In the genomic region with DNA sequence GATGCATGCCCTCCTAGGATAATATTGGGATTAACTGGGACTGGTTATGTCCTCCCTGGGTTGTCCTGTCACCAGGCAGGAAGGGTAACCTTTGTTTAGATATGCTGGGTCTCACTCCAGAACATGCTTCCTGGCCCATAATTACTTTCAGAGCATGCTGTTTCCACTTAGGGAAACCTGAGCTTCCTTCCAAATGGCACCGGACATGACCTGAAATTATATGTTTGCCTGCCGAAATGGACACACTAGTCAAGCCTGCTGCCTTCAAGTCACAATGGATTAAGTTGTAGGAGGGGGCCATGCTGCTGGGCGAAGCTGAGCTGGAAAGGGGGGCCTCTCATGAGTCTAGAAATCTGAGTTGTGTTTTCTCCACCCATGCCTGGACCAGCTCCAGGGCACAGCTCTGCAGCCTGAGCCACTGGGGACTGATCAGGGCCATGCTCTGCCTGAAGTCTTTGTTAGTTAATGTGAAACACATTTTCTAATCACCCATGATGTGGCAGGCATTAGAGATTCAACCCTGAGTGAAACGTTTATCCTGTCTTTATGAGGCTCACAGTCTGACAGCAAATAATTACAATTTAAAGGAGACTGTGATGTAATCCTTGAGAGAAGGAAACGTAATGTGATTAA, we compare ENCODE assay signal across 2 cellular contexts.
TF ChIP-seq lines count a peak whose summit lies in the region.

No MANE protein-coding gene starts in this region.

TF ChIP-seq in liver, 16 proteins besides CTCF, POLR2A, EP300 and RAD21:
- TF ChIP-seq, protein P1, sequence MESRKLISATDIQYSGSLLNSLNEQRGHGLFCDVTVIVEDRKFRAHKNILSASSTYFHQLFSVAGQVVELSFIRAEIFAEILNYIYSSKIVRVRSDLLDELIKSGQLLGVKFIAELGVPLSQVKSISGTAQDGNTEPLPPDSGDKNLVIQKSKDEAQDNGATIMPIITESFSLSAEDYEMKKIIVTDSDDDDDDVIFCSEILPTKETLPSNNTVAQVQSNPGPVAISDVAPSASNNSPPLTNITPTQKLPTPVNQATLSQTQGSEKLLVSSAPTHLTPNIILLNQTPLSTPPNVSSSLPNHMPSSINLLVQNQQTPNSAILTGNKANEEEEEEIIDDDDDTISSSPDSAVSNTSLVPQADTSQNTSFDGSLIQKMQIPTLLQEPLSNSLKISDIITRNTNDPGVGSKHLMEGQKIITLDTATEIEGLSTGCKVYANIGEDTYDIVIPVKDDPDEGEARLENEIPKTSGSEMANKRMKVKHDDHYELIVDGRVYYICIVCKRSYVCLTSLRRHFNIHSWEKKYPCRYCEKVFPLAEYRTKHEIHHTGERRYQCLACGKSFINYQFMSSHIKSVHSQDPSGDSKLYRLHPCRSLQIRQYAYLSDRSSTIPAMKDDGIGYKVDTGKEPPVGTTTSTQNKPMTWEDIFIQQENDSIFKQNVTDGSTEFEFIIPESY (IDR thresholded peaks at IDR 0.05) = no peak
- TF ChIP-seq FOXA1 (IDR thresholded peaks at IDR 0.05) = no peak
- TF ChIP-seq EGR1 (IDR thresholded peaks at IDR 0.05; ENCODE audit: low read depth in 2 of 2) = no peak
- TF ChIP-seq NR2F2 (IDR thresholded peaks at IDR 0.05) = peak; percentile 25
- no peak for TF ChIP-seq TAF1 (conservative IDR thresholded peaks at IDR 0.05)
- no peak for TF ChIP-seq FOXA2 (IDR thresholded peaks at IDR 0.05)
- TF ChIP-seq YY1 (IDR thresholded peaks at IDR 0.05) = no peak
TF ChIP-seq in liver: peak in this region for 1.

TF ChIP-seq in HepG2, 621 proteins besides CTCF, POLR2A, EP300 and RAD21 (continued from another document):
- TF ChIP-seq, protein P2, sequence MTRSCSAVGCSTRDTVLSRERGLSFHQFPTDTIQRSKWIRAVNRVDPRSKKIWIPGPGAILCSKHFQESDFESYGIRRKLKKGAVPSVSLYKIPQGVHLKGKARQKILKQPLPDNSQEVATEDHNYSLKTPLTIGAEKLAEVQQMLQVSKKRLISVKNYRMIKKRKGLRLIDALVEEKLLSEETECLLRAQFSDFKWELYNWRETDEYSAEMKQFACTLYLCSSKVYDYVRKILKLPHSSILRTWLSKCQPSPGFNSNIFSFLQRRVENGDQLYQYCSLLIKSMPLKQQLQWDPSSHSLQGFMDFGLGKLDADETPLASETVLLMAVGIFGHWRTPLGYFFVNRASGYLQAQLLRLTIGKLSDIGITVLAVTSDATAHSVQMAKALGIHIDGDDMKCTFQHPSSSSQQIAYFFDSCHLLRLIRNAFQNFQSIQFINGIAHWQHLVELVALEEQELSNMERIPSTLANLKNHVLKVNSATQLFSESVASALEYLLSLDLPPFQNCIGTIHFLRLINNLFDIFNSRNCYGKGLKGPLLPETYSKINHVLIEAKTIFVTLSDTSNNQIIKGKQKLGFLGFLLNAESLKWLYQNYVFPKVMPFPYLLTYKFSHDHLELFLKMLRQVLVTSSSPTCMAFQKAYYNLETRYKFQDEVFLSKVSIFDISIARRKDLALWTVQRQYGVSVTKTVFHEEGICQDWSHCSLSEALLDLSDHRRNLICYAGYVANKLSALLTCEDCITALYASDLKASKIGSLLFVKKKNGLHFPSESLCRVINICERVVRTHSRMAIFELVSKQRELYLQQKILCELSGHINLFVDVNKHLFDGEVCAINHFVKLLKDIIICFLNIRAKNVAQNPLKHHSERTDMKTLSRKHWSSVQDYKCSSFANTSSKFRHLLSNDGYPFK (CRISPR knock-in tag; IDR thresholded peaks at IDR 0.05; ENCODE audit: borderline replicate concordance) = no peak
- TF ChIP-seq NR2F1 (CRISPR knock-in tag; IDR thresholded peaks at IDR 0.05) = no peak
- TF ChIP-seq TARDBP (CRISPR knock-in tag; IDR thresholded peaks at IDR 0.05) = no peak
- no peak for TF ChIP-seq ZNF17 (CRISPR knock-in tag; IDR thresholded peaks at IDR 0.05)
- no peak for TF ChIP-seq THAP11 (CRISPR knock-in tag; IDR thresholded peaks at IDR 0.05)
- TF ChIP-seq, protein P3, sequence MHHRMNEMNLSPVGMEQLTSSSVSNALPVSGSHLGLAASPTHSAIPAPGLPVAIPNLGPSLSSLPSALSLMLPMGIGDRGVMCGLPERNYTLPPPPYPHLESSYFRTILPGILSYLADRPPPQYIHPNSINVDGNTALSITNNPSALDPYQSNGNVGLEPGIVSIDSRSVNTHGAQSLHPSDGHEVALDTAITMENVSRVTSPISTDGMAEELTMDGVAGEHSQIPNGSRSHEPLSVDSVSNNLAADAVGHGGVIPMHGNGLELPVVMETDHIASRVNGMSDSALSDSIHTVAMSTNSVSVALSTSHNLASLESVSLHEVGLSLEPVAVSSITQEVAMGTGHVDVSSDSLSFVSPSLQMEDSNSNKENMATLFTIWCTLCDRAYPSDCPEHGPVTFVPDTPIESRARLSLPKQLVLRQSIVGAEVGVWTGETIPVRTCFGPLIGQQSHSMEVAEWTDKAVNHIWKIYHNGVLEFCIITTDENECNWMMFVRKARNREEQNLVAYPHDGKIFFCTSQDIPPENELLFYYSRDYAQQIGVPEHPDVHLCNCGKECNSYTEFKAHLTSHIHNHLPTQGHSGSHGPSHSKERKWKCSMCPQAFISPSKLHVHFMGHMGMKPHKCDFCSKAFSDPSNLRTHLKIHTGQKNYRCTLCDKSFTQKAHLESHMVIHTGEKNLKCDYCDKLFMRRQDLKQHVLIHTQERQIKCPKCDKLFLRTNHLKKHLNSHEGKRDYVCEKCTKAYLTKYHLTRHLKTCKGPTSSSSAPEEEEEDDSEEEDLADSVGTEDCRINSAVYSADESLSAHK (CRISPR knock-in tag; IDR thresholded peaks at IDR 0.05; ENCODE audit: borderline replicate concordance) = no peak
- TF ChIP-seq, protein P4, sequence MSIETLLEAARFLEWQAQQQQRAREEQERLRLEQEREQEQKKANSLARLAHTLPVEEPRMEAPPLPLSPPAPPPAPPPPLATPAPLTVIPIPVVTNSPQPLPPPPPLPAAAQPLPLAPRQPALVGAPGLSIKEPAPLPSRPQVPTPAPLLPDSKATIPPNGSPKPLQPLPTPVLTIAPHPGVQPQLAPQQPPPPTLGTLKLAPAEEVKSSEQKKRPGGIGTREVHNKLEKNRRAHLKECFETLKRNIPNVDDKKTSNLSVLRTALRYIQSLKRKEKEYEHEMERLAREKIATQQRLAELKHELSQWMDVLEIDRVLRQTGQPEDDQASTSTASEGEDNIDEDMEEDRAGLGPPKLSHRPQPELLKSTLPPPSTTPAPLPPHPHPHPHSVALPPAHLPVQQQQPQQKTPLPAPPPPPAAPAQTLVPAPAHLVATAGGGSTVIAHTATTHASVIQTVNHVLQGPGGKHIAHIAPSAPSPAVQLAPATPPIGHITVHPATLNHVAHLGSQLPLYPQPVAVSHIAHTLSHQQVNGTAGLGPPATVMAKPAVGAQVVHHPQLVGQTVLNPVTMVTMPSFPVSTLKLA (IDR thresholded peaks at IDR 0.05) = no peak
- TF ChIP-seq SKI (IDR thresholded peaks at IDR 0.05; ENCODE audit: partially characterized antibody) = no peak
- TF ChIP-seq, protein P5, sequence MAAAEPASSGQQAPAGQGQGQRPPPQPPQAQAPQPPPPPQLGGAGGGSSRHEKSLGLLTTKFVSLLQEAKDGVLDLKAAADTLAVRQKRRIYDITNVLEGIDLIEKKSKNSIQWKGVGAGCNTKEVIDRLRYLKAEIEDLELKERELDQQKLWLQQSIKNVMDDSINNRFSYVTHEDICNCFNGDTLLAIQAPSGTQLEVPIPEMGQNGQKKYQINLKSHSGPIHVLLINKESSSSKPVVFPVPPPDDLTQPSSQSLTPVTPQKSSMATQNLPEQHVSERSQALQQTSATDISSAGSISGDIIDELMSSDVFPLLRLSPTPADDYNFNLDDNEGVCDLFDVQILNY (CRISPR knock-in tag; conservative IDR thresholded peaks at IDR 0.05) = no peak
- TF ChIP-seq GABPA (IDR thresholded peaks at IDR 0.05; ENCODE audit: low read depth, low read length) = no peak
- no peak for TF ChIP-seq GABPA (CRISPR knock-in tag; IDR thresholded peaks at IDR 0.05; ENCODE audit: low read depth)
